ENCODE assay signal across 2 cellular contexts in the genomic region with DNA sequence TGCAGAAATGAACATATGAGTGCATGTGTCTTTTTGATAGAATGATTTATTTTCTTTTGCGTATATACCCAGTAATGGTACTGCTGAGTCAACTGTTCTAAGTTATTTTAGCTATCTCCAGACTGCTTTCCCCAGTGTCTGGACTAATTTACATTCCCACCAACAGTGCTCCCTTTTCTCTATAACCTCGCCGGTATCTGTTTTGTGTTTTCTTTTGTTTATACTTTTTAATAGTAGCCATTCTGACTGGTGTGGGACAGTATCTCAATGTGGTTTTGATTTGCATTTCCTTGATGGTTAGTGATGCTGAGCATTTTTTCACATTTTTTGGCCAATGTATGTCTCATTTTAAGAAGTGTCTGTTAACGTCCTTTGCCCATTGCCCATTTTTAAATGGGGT.
TF ChIP-seq lines count a peak whose summit lies in the region.

No MANE protein-coding gene starts in this region.

TF ChIP-seq in SK-N-SH treated with all-trans-retinoic acid at 6 μM for 48 hours, 23 proteins besides CTCF, POLR2A, EP300 and RAD21 (continued from another document):
- TF ChIP-seq, protein P1, sequence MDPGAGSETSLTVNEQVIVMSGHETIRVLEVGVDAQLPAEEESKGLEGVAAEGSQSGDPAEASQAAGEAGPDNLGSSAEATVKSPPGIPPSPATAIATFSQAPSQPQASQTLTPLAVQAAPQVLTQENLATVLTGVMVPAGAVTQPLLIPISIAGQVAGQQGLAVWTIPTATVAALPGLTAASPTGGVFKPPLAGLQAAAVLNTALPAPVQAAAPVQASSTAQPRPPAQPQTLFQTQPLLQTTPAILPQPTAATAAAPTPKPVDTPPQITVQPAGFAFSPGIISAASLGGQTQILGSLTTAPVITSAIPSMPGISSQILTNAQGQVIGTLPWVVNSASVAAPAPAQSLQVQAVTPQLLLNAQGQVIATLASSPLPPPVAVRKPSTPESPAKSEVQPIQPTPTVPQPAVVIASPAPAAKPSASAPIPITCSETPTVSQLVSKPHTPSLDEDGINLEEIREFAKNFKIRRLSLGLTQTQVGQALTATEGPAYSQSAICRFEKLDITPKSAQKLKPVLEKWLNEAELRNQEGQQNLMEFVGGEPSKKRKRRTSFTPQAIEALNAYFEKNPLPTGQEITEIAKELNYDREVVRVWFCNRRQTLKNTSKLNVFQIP (CRISPR knock-in tag; IDR thresholded peaks at IDR 0.05; ENCODE audit: borderline replicate concordance, low read depth), result no peak
- no peak for TF ChIP-seq RARB (CRISPR knock-in tag; IDR thresholded peaks at IDR 0.05)
- TF ChIP-seq SNAI2 (CRISPR knock-in tag; IDR thresholded peaks at IDR 0.05), result no peak
- no peak for TF ChIP-seq ZNF8 (CRISPR knock-in tag; IDR thresholded peaks at IDR 0.05)
- no peak for TF ChIP-seq ZFP3 (CRISPR knock-in tag; IDR thresholded peaks at IDR 0.05)
- no peak for TF ChIP-seq GLIS3 (CRISPR knock-in tag; IDR thresholded peaks at IDR 0.05)
- TF ChIP-seq ZNF70 (CRISPR knock-in tag; IDR thresholded peaks at IDR 0.05), result no peak
- TF ChIP-seq CSDC2 (CRISPR knock-in tag; IDR thresholded peaks at IDR 0.05), result no peak
- no peak for TF ChIP-seq ZNF565 (CRISPR knock-in tag; conservative IDR thresholded peaks at IDR 0.05; ENCODE audit: low read depth)
- TF ChIP-seq ARNTL (CRISPR knock-in tag; IDR thresholded peaks at IDR 0.05; ENCODE audit: borderline replicate concordance, low read depth), result no peak
- TF ChIP-seq, protein P2, sequence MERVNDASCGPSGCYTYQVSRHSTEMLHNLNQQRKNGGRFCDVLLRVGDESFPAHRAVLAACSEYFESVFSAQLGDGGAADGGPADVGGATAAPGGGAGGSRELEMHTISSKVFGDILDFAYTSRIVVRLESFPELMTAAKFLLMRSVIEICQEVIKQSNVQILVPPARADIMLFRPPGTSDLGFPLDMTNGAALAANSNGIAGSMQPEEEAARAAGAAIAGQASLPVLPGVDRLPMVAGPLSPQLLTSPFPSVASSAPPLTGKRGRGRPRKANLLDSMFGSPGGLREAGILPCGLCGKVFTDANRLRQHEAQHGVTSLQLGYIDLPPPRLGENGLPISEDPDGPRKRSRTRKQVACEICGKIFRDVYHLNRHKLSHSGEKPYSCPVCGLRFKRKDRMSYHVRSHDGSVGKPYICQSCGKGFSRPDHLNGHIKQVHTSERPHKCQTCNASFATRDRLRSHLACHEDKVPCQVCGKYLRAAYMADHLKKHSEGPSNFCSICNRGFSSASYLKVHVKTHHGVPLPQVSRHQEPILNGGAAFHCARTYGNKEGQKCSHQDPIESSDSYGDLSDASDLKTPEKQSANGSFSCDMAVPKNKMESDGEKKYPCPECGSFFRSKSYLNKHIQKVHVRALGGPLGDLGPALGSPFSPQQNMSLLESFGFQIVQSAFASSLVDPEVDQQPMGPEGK (CRISPR knock-in tag; IDR thresholded peaks at IDR 0.05; ENCODE audit: borderline replicate concordance), result no peak

TF ChIP-seq in SK-N-SH, 30 proteins besides CTCF, POLR2A, EP300 and RAD21 (continued from another document):
- no peak for TF ChIP-seq NFIC (IDR thresholded peaks at IDR 0.05; ENCODE audit: borderline replicate concordance)
- TF ChIP-seq GATA2 (CRISPR knock-in tag; IDR thresholded peaks at IDR 0.05), result no peak
- TF ChIP-seq USF2 (IDR thresholded peaks at IDR 0.05; ENCODE audit: borderline replicate concordance, low read depth, low read length), result no peak
- no peak for TF ChIP-seq POLR2AphosphoS5 (IDR thresholded peaks at IDR 0.05; ENCODE audit: low read depth, low read length)
